1 cellular context compared by ENCODE assay signal in the genomic region with DNA sequence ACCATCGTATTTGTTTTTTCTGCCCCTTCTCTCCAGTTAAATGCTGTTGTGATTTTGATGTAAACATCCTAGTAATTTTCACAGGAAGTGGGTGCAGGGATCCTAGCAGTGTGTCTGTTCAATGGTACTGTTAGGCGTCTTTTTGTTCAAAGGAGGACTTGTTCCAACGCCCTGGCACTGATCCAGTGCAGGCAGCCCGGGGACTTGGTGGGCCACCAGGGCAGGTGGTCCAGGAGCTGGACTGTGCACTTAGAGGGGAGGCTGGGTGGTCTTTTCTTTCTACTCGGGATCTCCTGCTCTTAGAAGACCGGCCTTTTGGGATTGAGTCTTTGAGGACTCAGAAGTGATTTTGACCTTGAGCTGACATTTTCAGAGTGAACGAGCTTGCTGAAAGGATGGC.
TF ChIP-seq lines count a peak whose summit lies in the region.

No MANE protein-coding gene starts in this region.

TF ChIP-seq in GM23338, 12 proteins besides CTCF, POLR2A, EP300 and RAD21 (continued from another document):
- TF ChIP-seq, protein P1, sequence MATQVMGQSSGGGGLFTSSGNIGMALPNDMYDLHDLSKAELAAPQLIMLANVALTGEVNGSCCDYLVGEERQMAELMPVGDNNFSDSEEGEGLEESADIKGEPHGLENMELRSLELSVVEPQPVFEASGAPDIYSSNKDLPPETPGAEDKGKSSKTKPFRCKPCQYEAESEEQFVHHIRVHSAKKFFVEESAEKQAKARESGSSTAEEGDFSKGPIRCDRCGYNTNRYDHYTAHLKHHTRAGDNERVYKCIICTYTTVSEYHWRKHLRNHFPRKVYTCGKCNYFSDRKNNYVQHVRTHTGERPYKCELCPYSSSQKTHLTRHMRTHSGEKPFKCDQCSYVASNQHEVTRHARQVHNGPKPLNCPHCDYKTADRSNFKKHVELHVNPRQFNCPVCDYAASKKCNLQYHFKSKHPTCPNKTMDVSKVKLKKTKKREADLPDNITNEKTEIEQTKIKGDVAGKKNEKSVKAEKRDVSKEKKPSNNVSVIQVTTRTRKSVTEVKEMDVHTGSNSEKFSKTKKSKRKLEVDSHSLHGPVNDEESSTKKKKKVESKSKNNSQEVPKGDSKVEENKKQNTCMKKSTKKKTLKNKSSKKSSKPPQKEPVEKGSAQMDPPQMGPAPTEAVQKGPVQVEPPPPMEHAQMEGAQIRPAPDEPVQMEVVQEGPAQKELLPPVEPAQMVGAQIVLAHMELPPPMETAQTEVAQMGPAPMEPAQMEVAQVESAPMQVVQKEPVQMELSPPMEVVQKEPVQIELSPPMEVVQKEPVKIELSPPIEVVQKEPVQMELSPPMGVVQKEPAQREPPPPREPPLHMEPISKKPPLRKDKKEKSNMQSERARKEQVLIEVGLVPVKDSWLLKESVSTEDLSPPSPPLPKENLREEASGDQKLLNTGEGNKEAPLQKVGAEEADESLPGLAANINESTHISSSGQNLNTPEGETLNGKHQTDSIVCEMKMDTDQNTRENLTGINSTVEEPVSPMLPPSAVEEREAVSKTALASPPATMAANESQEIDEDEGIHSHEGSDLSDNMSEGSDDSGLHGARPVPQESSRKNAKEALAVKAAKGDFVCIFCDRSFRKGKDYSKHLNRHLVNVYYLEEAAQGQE (IDR thresholded peaks at IDR 0.05; ENCODE audit: unreplicated experiment) = no peak
- TF ChIP-seq JUNB (IDR thresholded peaks at IDR 0.05; ENCODE audit: unreplicated experiment) (no peak), EZH2phosphoT487 (IDR thresholded peaks at IDR 0.05; ENCODE audit: unreplicated experiment) (no peak), ZNF331 (CRISPR knock-in tag; IDR thresholded peaks at IDR 0.05; ENCODE audit: low read depth) (no peak)
